Comparison of ENCODE assay signal across 8 cellular contexts in the genomic region with DNA sequence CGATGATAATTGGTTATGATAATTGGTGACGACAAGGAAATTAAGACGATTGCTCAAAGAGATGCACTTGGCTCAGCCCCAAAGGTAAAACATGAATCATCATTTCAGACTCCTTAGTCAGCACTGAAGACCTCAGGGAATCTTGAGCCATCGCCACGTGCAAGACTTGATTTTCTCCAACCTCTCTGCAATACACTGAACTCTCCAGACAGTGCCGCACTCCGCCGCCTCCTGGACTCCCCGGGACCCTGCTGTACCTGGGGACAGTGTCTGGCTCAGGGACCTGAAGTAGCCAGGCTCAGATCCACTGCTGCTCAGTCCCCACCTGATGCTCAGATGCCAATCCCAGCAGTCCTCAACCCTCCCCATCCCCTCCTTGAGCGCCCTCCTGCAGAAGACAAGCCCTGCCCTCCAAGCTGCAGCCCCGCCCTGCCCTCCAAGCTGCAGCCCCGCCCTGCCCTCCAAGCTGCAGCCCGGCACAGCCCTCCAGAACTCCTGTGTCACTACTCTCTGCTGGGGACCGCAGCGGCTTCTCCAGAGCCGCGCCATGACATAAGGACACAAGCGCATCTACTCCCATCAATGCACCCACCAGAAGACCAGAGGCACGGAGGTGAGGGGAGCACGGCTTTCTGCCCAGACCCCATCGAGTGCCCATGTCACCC. TPM values are rescaled to one million over a fixed set of nuclear protein-coding genes. Genes with fewer than 3 reads are reported as not detected.
DNase-seq lines count a peak whose midpoint lies in the region; ATAC-seq and TF ChIP-seq lines count a peak whose summit lies in the region.

No MANE protein-coding gene starts in this region.

- peak; percentile 79 for DNase-seq in GM04504 (ENCODE audit: low read depth)
- peak; percentile 84 for DNase-seq in dedifferentiated amniotic fluid mesenchymal stem cell (ENCODE audit: extremely low spot score)
- peak in 1 of 3 donors; percentile 64 for DNase-seq in right lobe of liver
- no peak for DNase-seq in NCI-H2196 (lab: John Stamatoyannopoulos, UW; ENCODE audit: unreplicated experiment)

- H3K9ac ChIP-seq in HUES64 (ENCODE audit: low read depth, low read length): peak overlapping the region; percentile 77

- H3K27me3 ChIP-seq in HUES64 (ENCODE audit: insufficient read depth, low read length) (no peaks in the 10 kb centered on the region), right lobe of liver (no peaks in the 10 kb centered on the region)

- H3K4me3 ChIP-seq in HUES64 (ENCODE audit: low read length) (peak overlapping the region; percentile 88), right lobe of liver (peak overlapping the region; percentile 45 to 65 (median 46))

- no peak for TF ChIP-seq CTCF in right lobe of liver (IDR thresholded peaks at IDR 0.05)

- ATAC-seq in GM21717 (IDR thresholded peaks at IDR 0.05; ENCODE audit: unreplicated experiment) (peak; percentile 33), SK-N-SH treated with all-trans-retinoic acid at 6 μM for 48 hours (peak; percentile 65), right lobe of liver (peak in 1 of 4 donors; percentile 12)

- intact Hi-C loops in right lobe of liver (cut with DNase I): no loop called here

- H3K4me1 Mint-ChIP-seq in stimulated activated naive CD8-positive, alpha-beta T cell treated with anti-CD3 and anti-CD28 coated beads, Interleukin-15, Interleukin-2, amounts not matched to agents 100 ng/mL and 50 ng/mL, for 24 hours (ENCODE audit: low read depth): peaks cover 49% of the 10 kb centered on the region

- peak overlapping the region; percentile 74 for H3K27ac ChIP-seq in HUES64 (ENCODE audit: low read depth, low read length)
- H3K27ac ChIP-seq in right lobe of liver: peak overlapping the region in 1 of 3 donors; percentile 47

- WGBS in HUES64: 17% methylated on average over 20 of the region's 21 CpGs
- WGBS in right lobe of liver (ENCODE audit: insufficient coverage, low coverage, low lambda C conversion rate, missing lambda C conversion rate): 34% methylated on average over 12 of the region's 21 CpGs

- H3K27ac Mint-ChIP-seq in stimulated activated naive CD8-positive, alpha-beta T cell treated with anti-CD3 and anti-CD28 coated beads, Interleukin-15, Interleukin-2, amounts not matched to agents 100 ng/mL and 50 ng/mL, for 24 hours: peak overlapping the region; percentile 92

- H3K9me3 Mint-ChIP-seq in stimulated activated naive CD8-positive, alpha-beta T cell treated with anti-CD3 and anti-CD28 coated beads, Interleukin-15, Interleukin-2, amounts not matched to agents 100 ng/mL and 50 ng/mL, for 24 hours: no peaks in the 10 kb centered on the region

- peaks cover 32% of the 10 kb centered on the region for H3K36me3 Mint-ChIP-seq in stimulated activated naive CD8-positive, alpha-beta T cell treated with anti-CD3 and anti-CD28 coated beads, Interleukin-15, Interleukin-2, amounts not matched to agents 100 ng/mL and 50 ng/mL, for 24 hours (ENCODE audit: low read depth)

- peaks cover 8% of the 10 kb centered on the region; the same call in 1 of the 2 replicates for H3K4me1 ChIP-seq in HUES64 (ENCODE audit: insufficient read depth, low read length)
- H3K4me1 ChIP-seq in right lobe of liver: peaks cover 0 to 13% (median 0%) of the 10 kb centered on the region in 4 donors

- H3K27me3 Mint-ChIP-seq in stimulated activated naive CD8-positive, alpha-beta T cell treated with anti-CD3 and anti-CD28 coated beads, Interleukin-15, Interleukin-2, amounts not matched to agents 100 ng/mL and 50 ng/mL, for 24 hours: no peaks in the 10 kb centered on the region

- peaks cover 20% of the 10 kb centered on the region for H3K36me3 ChIP-seq in HUES64 (ENCODE audit: insufficient read depth, low read length)
- peaks cover 0 to 6% (median 2%) of the 10 kb centered on the region in 4 donors for H3K36me3 ChIP-seq in right lobe of liver

- H3K4me3 Mint-ChIP-seq in stimulated activated naive CD8-positive, alpha-beta T cell treated with anti-CD3 and anti-CD28 coated beads, Interleukin-15, Interleukin-2, amounts not matched to agents 100 ng/mL and 50 ng/mL, for 24 hours: peak overlapping the region; percentile 92

- TF ChIP-seq POLR2A in right lobe of liver (IDR thresholded peaks at IDR 0.05): no peak

- H3K9me3 ChIP-seq in HUES64 (ENCODE audit: insufficient read depth, low read depth, low read length) (no peaks in the 10 kb centered on the region), right lobe of liver (no peaks in the 10 kb centered on the region)

TF ChIP-seq in SK-N-SH treated with all-trans-retinoic acid at 6 μM for 48 hours, 23 proteins besides CTCF, POLR2A, EP300 and RAD21 (continues in another document):
- TF ChIP-seq, protein P1, sequence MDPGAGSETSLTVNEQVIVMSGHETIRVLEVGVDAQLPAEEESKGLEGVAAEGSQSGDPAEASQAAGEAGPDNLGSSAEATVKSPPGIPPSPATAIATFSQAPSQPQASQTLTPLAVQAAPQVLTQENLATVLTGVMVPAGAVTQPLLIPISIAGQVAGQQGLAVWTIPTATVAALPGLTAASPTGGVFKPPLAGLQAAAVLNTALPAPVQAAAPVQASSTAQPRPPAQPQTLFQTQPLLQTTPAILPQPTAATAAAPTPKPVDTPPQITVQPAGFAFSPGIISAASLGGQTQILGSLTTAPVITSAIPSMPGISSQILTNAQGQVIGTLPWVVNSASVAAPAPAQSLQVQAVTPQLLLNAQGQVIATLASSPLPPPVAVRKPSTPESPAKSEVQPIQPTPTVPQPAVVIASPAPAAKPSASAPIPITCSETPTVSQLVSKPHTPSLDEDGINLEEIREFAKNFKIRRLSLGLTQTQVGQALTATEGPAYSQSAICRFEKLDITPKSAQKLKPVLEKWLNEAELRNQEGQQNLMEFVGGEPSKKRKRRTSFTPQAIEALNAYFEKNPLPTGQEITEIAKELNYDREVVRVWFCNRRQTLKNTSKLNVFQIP (CRISPR knock-in tag; IDR thresholded peaks at IDR 0.05; ENCODE audit: borderline replicate concordance, low read depth): no peak
- TF ChIP-seq, protein P2, sequence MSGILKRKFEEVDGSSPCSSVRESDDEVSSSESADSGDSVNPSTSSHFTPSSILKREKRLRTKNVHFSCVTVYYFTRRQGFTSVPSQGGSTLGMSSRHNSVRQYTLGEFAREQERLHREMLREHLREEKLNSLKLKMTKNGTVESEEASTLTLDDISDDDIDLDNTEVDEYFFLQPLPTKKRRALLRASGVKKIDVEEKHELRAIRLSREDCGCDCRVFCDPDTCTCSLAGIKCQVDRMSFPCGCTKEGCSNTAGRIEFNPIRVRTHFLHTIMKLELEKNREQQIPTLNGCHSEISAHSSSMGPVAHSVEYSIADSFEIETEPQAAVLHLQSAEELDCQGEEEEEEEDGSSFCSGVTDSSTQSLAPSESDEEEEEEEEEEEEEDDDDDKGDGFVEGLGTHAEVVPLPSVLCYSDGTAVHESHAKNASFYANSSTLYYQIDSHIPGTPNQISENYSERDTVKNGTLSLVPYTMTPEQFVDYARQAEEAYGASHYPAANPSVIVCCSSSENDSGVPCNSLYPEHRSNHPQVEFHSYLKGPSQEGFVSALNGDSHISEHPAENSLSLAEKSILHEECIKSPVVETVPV (CRISPR knock-in tag; IDR thresholded peaks at IDR 0.05): no peak
- TF ChIP-seq ZNF70 (CRISPR knock-in tag; IDR thresholded peaks at IDR 0.05) (no peak), ZC3H10 (CRISPR knock-in tag; IDR thresholded peaks at IDR 0.05) (no peak), TCF4 (CRISPR knock-in tag; IDR thresholded peaks at IDR 0.05; ENCODE audit: borderline replicate concordance) (no peak), ZFP30 (CRISPR knock-in tag; IDR thresholded peaks at IDR 0.05) (no peak; the same call in 1 of the 2 replicates), ARNTL (CRISPR knock-in tag; IDR thresholded peaks at IDR 0.05; ENCODE audit: borderline replicate concordance, low read depth) (no peak), ESRRG (CRISPR knock-in tag; IDR thresholded peaks at IDR 0.05) (no peak)
- TF ChIP-seq, protein P3, sequence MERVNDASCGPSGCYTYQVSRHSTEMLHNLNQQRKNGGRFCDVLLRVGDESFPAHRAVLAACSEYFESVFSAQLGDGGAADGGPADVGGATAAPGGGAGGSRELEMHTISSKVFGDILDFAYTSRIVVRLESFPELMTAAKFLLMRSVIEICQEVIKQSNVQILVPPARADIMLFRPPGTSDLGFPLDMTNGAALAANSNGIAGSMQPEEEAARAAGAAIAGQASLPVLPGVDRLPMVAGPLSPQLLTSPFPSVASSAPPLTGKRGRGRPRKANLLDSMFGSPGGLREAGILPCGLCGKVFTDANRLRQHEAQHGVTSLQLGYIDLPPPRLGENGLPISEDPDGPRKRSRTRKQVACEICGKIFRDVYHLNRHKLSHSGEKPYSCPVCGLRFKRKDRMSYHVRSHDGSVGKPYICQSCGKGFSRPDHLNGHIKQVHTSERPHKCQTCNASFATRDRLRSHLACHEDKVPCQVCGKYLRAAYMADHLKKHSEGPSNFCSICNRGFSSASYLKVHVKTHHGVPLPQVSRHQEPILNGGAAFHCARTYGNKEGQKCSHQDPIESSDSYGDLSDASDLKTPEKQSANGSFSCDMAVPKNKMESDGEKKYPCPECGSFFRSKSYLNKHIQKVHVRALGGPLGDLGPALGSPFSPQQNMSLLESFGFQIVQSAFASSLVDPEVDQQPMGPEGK (CRISPR knock-in tag; IDR thresholded peaks at IDR 0.05; ENCODE audit: borderline replicate concordance): no peak
- TF ChIP-seq, protein P4, sequence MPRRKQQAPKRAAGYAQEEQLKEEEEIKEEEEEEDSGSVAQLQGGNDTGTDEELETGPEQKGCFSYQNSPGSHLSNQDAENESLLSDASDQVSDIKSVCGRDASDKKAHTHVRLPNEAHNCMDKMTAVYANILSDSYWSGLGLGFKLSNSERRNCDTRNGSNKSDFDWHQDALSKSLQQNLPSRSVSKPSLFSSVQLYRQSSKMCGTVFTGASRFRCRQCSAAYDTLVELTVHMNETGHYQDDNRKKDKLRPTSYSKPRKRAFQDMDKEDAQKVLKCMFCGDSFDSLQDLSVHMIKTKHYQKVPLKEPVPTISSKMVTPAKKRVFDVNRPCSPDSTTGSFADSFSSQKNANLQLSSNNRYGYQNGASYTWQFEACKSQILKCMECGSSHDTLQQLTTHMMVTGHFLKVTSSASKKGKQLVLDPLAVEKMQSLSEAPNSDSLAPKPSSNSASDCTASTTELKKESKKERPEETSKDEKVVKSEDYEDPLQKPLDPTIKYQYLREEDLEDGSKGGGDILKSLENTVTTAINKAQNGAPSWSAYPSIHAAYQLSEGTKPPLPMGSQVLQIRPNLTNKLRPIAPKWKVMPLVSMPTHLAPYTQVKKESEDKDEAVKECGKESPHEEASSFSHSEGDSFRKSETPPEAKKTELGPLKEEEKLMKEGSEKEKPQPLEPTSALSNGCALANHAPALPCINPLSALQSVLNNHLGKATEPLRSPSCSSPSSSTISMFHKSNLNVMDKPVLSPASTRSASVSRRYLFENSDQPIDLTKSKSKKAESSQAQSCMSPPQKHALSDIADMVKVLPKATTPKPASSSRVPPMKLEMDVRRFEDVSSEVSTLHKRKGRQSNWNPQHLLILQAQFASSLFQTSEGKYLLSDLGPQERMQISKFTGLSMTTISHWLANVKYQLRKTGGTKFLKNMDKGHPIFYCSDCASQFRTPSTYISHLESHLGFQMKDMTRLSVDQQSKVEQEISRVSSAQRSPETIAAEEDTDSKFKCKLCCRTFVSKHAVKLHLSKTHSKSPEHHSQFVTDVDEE (CRISPR knock-in tag; IDR thresholded peaks at IDR 0.05): no peak

RNA-seq across cellular contexts. Expression of a gene that starts 1.1 kb away (rescaled TPM):
- 23.6 TPM for polyA plus RNA-seq in HUES64 (2013, experiment 1 of 2)
- 25.4 TPM for polyA plus RNA-seq in HUES64 (2013, experiment 2 of 2)
- total RNA-seq in right lobe of liver: 10 to 100 TPM in 2 of 6 experiments, 1 to 10 TPM in 4; 4.2 to 11.4 (median 7.0) TPM
